ENCODE assay signal across 21 cellular contexts in the genomic region with DNA sequence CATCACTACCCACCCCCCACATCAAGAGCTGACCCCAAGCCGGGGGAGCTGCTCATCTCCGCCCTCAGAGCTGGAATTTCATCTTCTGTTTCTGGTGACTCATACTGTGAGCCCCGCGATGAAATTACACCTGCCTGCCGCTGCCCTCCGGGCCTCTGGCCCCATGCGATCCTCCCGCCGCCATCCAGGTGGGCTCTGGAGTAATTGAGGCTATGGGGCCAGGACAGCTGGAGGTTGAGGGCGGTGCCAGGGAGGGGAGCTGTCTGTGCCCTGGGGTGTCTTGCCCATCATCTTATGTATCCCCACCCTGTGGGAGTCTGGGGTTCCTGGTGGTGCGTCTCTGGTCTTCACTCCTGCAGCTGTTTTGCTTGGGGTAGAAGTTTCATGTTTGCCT. TPM values are rescaled to one million over a fixed set of nuclear protein-coding genes. Genes with fewer than 3 reads are reported as not detected.
DNase-seq lines count a peak whose midpoint lies in the region; ATAC-seq and TF ChIP-seq lines count a peak whose summit lies in the region.
"Had no signal": no experiment of that assay in that cellular context is flagged by ENCODE, and none has a peak within 500 bp of the region (broad histone marks: within the 10 kb centered on the region; RNA-seq: fewer than 3 reads in every experiment).

No MANE protein-coding gene starts in this region.

- H3K27ac ChIP-seq in GM23338 (ENCODE audit: low read depth) (no peak overlapping the region; the same call in 1 of the 2 replicates), esophagus (ENCODE audit: low read depth in 2 of 2, low read length in 1 of 2) (peak overlapping the region; percentile 51 to 84), gastrocnemius medialis (peak overlapping the region; percentile 93 to 100 (median 100))
- H3K27ac ChIP-seq: colonic mucosa, left lung, ovary, Peyer's patch, upper lobe of left lung had no signal

- peak overlapping the region; percentile 68; the same call in 1 of the 2 replicates for H3K27ac Mint-ChIP-seq in GM23338
- no peak overlapping the region for H3K27ac Mint-ChIP-seq in glutamatergic neuron (ENCODE audit: unreplicated experiment)
- H3K27ac Mint-ChIP-seq: activated CD4-positive, alpha-beta T cell treated with anti-CD3 and anti-CD28 coated beads, Interleukin-2, amount 10 ng/mL, durations not matched to agents 7 days and 5 days had no signal

- H3K9me2 ChIP-seq in GM23338 (ENCODE audit: insufficient read depth): no peaks in the 10 kb centered on the region

- H3K4me1 Mint-ChIP-seq in GM23338 (peaks cover 14% of the 10 kb centered on the region), glutamatergic neuron (ENCODE audit: low read depth, unreplicated experiment) (peaks cover 6% of the 10 kb centered on the region)

- in situ Hi-C loops in gastrocnemius medialis (cut with MboI; ENCODE audit: low sequenced_read_pairs in 4 of 4): no loop called here

- peaks cover 14% of the 10 kb centered on the region for H4K20me1 ChIP-seq in GM23338 (replicated peaks; ENCODE audit: insufficient read depth)

- TF ChIP-seq CTCF in GM23338 (conservative IDR thresholded peaks at IDR 0.05; ENCODE audit: low read depth in 2 of 2) (no peak), gastrocnemius medialis (IDR thresholded peaks at IDR 0.05 in 4 of 5, conservative IDR thresholded peaks at IDR 0.05 in 1 of 5) (no peak), glutamatergic neuron (IDR thresholded peaks at IDR 0.05; ENCODE audit: partially characterized antibody, unreplicated experiment) (no peak)

- H3K9me3 Mint-ChIP-seq in GM23338: no peaks in the 10 kb centered on the region
- H3K9me3 Mint-ChIP-seq in glutamatergic neuron (ENCODE audit: unreplicated experiment): peaks cover 1% of the 10 kb centered on the region
- H3K9me3 Mint-ChIP-seq: activated CD4-positive, alpha-beta T cell treated with anti-CD3 and anti-CD28 coated beads, Interleukin-2, amount 10 ng/mL, durations not matched to agents 7 days and 5 days had no signal

- H3K4me3 Mint-ChIP-seq in GM23338 (no peak overlapping the region), glutamatergic neuron (ENCODE audit: unreplicated experiment) (no peak overlapping the region)
- H3K4me3 Mint-ChIP-seq: activated CD4-positive, alpha-beta T cell treated with anti-CD3 and anti-CD28 coated beads, Interleukin-2, amount 10 ng/mL, durations not matched to agents 7 days and 5 days had no signal

- H3K9me3 ChIP-seq in esophagus (ENCODE audit: control insufficient read depth in 2 of 2, insufficient read depth in 1 of 2, low read depth in 1 of 2, low read length in 1 of 2): no peaks in the 10 kb centered on the region
- no peaks in the 10 kb centered on the region for H3K9me3 ChIP-seq in gastrocnemius medialis
- H3K9me3 ChIP-seq: colonic mucosa, gastroesophageal sphincter, left lung, ovary, Peyer's patch, upper lobe of left lung had no signal

- TF ChIP-seq POLR2A in gastrocnemius medialis (IDR thresholded peaks at IDR 0.05): peak; percentile 43 to 74

- peaks cover 92% of the 10 kb centered on the region for H3K79me2 ChIP-seq in GM23338 (replicated peaks; ENCODE audit: insufficient read depth)

- DNase-seq in GM23338 (ENCODE audit: low spot score) (no peak), NCI-H2107 (lab: John Stamatoyannopoulos, UW) (peak; percentile 32), gastrocnemius medialis (peak; percentile 59 to 82), NCI-H1694 treated with DMSO at 0.1 percent for 48 hours (lab: John Stamatoyannopoulos, UW) (no peak), glutamatergic neuron (no peak), NCI-H2081 treated with DMSO at 0.1 percent for 48 hours (lab: John Stamatoyannopoulos, UW) (no peak)
- no peak for DNase-seq in stimulated activated CD4-positive, alpha-beta T cell treated with anti-CD3 and anti-CD28 coated beads, Interleukin-12 subunit alpha, Interleukin-12 subunit beta, amount 100 ng/mL, for 4 hours
- DNase-seq: activated CD4-positive, alpha-beta T cell treated with anti-CD3 and anti-CD28 coated beads, Interleukin-2, amount 10 ng/mL, durations not matched to agents 7 days and 5 days; activated naive CD4-positive, alpha-beta T cell; colonic mucosa; DMS 273 treated with DMSO at 0.1 percent for 48 hours; GOT3; left lung; NCI-H187; NCI-H774; ovary; Peyer's patch; upper lobe of left lung had no signal

- H3K27me3 Mint-ChIP-seq in GM23338 (ENCODE audit: insufficient read depth, low read depth, poor library complexity) (peaks cover 6% of the 10 kb centered on the region), glutamatergic neuron (ENCODE audit: unreplicated experiment) (peaks cover 5% of the 10 kb centered on the region)
- H3K27me3 Mint-ChIP-seq: activated CD4-positive, alpha-beta T cell treated with anti-CD3 and anti-CD28 coated beads, Interleukin-2, amount 10 ng/mL, durations not matched to agents 7 days and 5 days had no signal

- H3K36me3 ChIP-seq in GM23338 (ENCODE audit: insufficient read depth) (no peaks in the 10 kb centered on the region), esophagus (ENCODE audit: control insufficient read depth in 2 of 2, insufficient read depth in 2 of 2, low read length in 1 of 2) (peaks cover 3 to 4% of the 10 kb centered on the region in 2 donors), gastrocnemius medialis (no peaks in the 10 kb centered on the region)
- H3K36me3 ChIP-seq: colonic mucosa, left lung, ovary, Peyer's patch, upper lobe of left lung had no signal

- H3K36me3 Mint-ChIP-seq in GM23338 (ENCODE audit: low read depth) (no peaks in the 10 kb centered on the region; the same call in 2 of the 3 replicates), glutamatergic neuron (ENCODE audit: unreplicated experiment) (no peaks in the 10 kb centered on the region)

- H3K27me3 ChIP-seq in GM23338 (ENCODE audit: insufficient read depth) (no peaks in the 10 kb centered on the region), esophagus (ENCODE audit: control insufficient read depth in 1 of 2, insufficient read depth in 2 of 2, low read length in 2 of 2) (no peaks in the 10 kb centered on the region), gastrocnemius medialis (no peaks in the 10 kb centered on the region)
- H3K27me3 ChIP-seq: colonic mucosa, gastroesophageal sphincter, left lung, ovary, Peyer's patch, upper lobe of left lung had no signal

- no peaks in the 10 kb centered on the region for H3K4me1 ChIP-seq in GM23338 (ENCODE audit: insufficient read depth)
- peaks cover 7 to 15% of the 10 kb centered on the region in 2 donors for H3K4me1 ChIP-seq in esophagus (ENCODE audit: control insufficient read depth in 2 of 2, insufficient read depth in 2 of 2, low read length in 1 of 2)
- H3K4me1 ChIP-seq in gastrocnemius medialis: peaks cover 75 to 90% of the 10 kb centered on the region in 2 donors
- H3K4me1 ChIP-seq: left lung had no signal

- H3F3A ChIP-seq in GM23338 (replicated peaks; ENCODE audit: low read depth): no peaks in the 10 kb centered on the region

- H3K4me2 ChIP-seq in GM23338: no peak overlapping the region
- H3K4me2 ChIP-seq: smooth muscle cell had no signal

- intact Hi-C loops in gastrocnemius medialis (cut with DNase I; ENCODE audit: low total_unique reads): loop anchor here (10.0 kb wide), 1 partner anchor 288 kb away; the partner anchor contains the start of gene EIF4H

- ATAC-seq in GM23338 (peak; percentile 14; the same call in 2 of the 3 replicates), gastrocnemius medialis (peak; percentile 20 to 31)
- ATAC-seq: gastroesophageal sphincter, left lung had no signal

- no peak overlapping the region for H2AFZ ChIP-seq in GM23338

- WGBS in esophagus, 2 donors: 51 to 73% methylated on average over 11 of the region's 11 CpGs

- no peak overlapping the region for H3K4me3 ChIP-seq in GM23338
- no peak overlapping the region for H3K4me3 ChIP-seq in esophagus (ENCODE audit: low read depth in 1 of 2, low read length in 2 of 2)
- peak overlapping the region in 3 of 4 donors; percentile 8 to 42 (median 40) for H3K4me3 ChIP-seq in gastrocnemius medialis
- H3K4me3 ChIP-seq: colonic mucosa, gastroesophageal sphincter, left lung, ovary, Peyer's patch, smooth muscle cell, upper lobe of left lung had no signal

TF ChIP-seq in GM23338, 12 proteins besides CTCF, POLR2A, EP300 and RAD21 (continues in another document):
- TF ChIP-seq ZNF331 (CRISPR knock-in tag; IDR thresholded peaks at IDR 0.05; ENCODE audit: low read depth) (no peak), ZNF114 (CRISPR knock-in tag; IDR thresholded peaks at IDR 0.05) (no peak), JUNB (IDR thresholded peaks at IDR 0.05; ENCODE audit: unreplicated experiment) (no peak), EZH2 (IDR thresholded peaks at IDR 0.05; ENCODE audit: low read depth, unreplicated experiment) (no peak)
- TF ChIP-seq, protein P1, sequence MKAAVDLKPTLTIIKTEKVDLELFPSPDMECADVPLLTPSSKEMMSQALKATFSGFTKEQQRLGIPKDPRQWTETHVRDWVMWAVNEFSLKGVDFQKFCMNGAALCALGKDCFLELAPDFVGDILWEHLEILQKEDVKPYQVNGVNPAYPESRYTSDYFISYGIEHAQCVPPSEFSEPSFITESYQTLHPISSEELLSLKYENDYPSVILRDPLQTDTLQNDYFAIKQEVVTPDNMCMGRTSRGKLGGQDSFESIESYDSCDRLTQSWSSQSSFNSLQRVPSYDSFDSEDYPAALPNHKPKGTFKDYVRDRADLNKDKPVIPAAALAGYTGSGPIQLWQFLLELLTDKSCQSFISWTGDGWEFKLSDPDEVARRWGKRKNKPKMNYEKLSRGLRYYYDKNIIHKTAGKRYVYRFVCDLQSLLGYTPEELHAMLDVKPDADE (IDR thresholded peaks at IDR 0.05): no peak

RNA-seq across cellular contexts. Expression of gene GTF2IRD1, which starts 9.0 kb away (rescaled TPM):
- 21.9 and 28.7 TPM in 2 replicates for total RNA-seq in GM23338 (2014; rRNA removed; shearing (Covaris generic))
- polyA plus RNA-seq in GM23338 (2016; fragmentation: Nextera tagmentation; extraction: Ambion mirVana) (37.1 and 40.9 TPM in 2 replicates), esophagus (10 to 100 TPM; 30.4 to 43.4 TPM)
- total RNA-seq in gastrocnemius medialis (100 to 1,000 TPM in 1 of 4 donors, 10 to 100 TPM in 3; 42.9 to 109 (median 77.0) TPM), glutamatergic neuron (ENCODE audit: unreplicated experiment) (59.4 TPM)

Comparison
In these comparisons a context has a peak if more than half of its experiments do, and no peak if none do; other contexts are left out.
1. DNase-seq: peak in NCI-H2107 (single experiment) and gastrocnemius medialis (2 of 2); none in GM23338 (single experiment), NCI-H1694 treated with DMSO at 0.1 percent for 48 hours (single experiment), glutamatergic neuron (single experiment), stimulated activated CD4-positive, alpha-beta T cell treated with anti-CD3 and anti-CD28 coated beads, Interleukin-12 subunit alpha, Interleukin-12 subunit beta, amount 100 ng/mL, for 4 hours (single experiment) and NCI-H2081 treated with DMSO at 0.1 percent for 48 hours (single experiment).
2. H3K4me3 ChIP-seq: peak in gastrocnemius medialis (3 of 4); none in GM23338 (single experiment) and esophagus (0 of 2).